ENCODE assay signal across 40 cellular contexts in genomic region chr2:216041438-216041837, GRCh38. TPM values are rescaled to one million over a fixed set of nuclear protein-coding genes. Genes with fewer than 3 reads are reported as not detected.
"Had no signal": no experiment of that assay in that cellular context is flagged by ENCODE, and none has a peak within 500 bp of the region (broad histone marks: within the 10 kb centered on the region; RNA-seq: fewer than 3 reads in every experiment).

No MANE protein-coding gene starts in this region.

- H3K9me3 Mint-ChIP-seq: activated naive CD4-positive, alpha-beta T cell treated with anti-CD3 and anti-CD28 coated beads for 36 hours; activated naive CD4-positive, alpha-beta T cell treated with anti-CD3 and anti-CD28 coated beads, Interleukin-2, amount 10 ng/mL, durations not matched to agents 7 days and 5 days; activated naive CD4-positive, alpha-beta T cell treated with anti-CD3 and anti-CD28 coated beads, Interleukin-2, amount 50 U/mL, for 24 hours; activated naive CD4-positive, alpha-beta T cell treated with anti-CD3 and anti-CD28 coated beads, Interleukin-2, amount 50 U/mL, for 72 hours; activated naive CD8-positive, alpha-beta T cell treated with anti-CD3 and anti-CD28 coated beads for 36 hours; activated naive CD8-positive, alpha-beta T cell treated with anti-CD3 and anti-CD28 coated beads, Interleukin-2, amount 10 ng/mL, durations not matched to agents 7 days and 5 days; activated naive CD8-positive, alpha-beta T cell treated with anti-CD3 and anti-CD28 coated beads, Interleukin-2, amount 50 U/mL, for 24 hours; activated T-cell treated with anti-CD3 and anti-CD28 coated beads, Interleukin-2, amount 50 U/mL, for 24 hours; activated T-cell treated with anti-CD3 and anti-CD28 coated beads, Interleukin-2, amount 50 U/mL, for 4 hours; activated T-cell treated with anti-CD3 and anti-CD28 coated beads, Interleukin-2, amount 50 U/mL, for 72 hours; activated T-helper 1 cell treated with anti-CD3 and anti-CD28 coated beads, Interleukin-12 subunit alpha, Interleukin-12 subunit beta, Interleukin-2, Interleukin-4 antibody, amounts not matched to agents 30 ng/mL and 10 ng/mL and 1 ng/mL, durations not matched to agents 14 hours and 24 hours and 36 hours; activated T-helper 17 cell treated with anti-CD3 and anti-CD28 coated beads, Interleukin-2, amount 50 U/mL, for 72 hours; activated T-helper 2 cell treated with anti-CD3 and anti-CD28 coated beads, Interferon-gamma antibody, Interleukin-2, Interleukin-4, amounts not matched to agents 10 μg/mL and 5 μg/mL and 100 μg/mL, durations not matched to agents 14 hours and 24 hours and 36 hours; brain; central memory CD8-positive, alpha-beta T cell had no signal

- H3K27ac Mint-ChIP-seq: activated naive CD4-positive, alpha-beta T cell treated with anti-CD3 and anti-CD28 coated beads for 36 hours; activated naive CD4-positive, alpha-beta T cell treated with anti-CD3 and anti-CD28 coated beads, Interleukin-2, amount 10 ng/mL, durations not matched to agents 7 days and 5 days; activated naive CD4-positive, alpha-beta T cell treated with anti-CD3 and anti-CD28 coated beads, Interleukin-2, amount 50 U/mL, for 24 hours; activated naive CD8-positive, alpha-beta T cell; activated naive CD8-positive, alpha-beta T cell treated with anti-CD3 and anti-CD28 coated beads for 36 hours; activated naive CD8-positive, alpha-beta T cell treated with anti-CD3 and anti-CD28 coated beads, Interleukin-2, amount 10 ng/mL, durations not matched to agents 7 days and 5 days; activated naive CD8-positive, alpha-beta T cell treated with anti-CD3 and anti-CD28 coated beads, Interleukin-2, amount 50 U/mL, for 24 hours; activated T-cell treated with anti-CD3 and anti-CD28 coated beads, Interleukin-2, amount 50 U/mL, for 24 hours; activated T-cell treated with anti-CD3 and anti-CD28 coated beads, Interleukin-2, amount 50 U/mL, for 72 hours; activated T-helper 1 cell treated with anti-CD3 and anti-CD28 coated beads, Interleukin-12 subunit alpha, Interleukin-12 subunit beta, Interleukin-2, Interleukin-4 antibody, amounts not matched to agents 30 ng/mL and 10 ng/mL and 1 ng/mL, durations not matched to agents 14 hours and 24 hours and 36 hours; activated T-helper 17 cell treated with anti-CD3 and anti-CD28 coated beads, Interleukin-2, amount 50 U/mL, for 72 hours; activated T-helper 2 cell treated with anti-CD3 and anti-CD28 coated beads, Interferon-gamma antibody, Interleukin-2, Interleukin-4, amounts not matched to agents 10 μg/mL and 5 μg/mL and 100 μg/mL, durations not matched to agents 14 hours and 24 hours and 36 hours; brain had no signal

- H3K27ac ChIP-seq: adrenal gland, ascending aorta, body of pancreas, brain microvascular endothelial cell, breast epithelium, cardiac muscle cell had no signal

- H3K36me3 Mint-ChIP-seq: activated naive CD4-positive, alpha-beta T cell treated with anti-CD3 and anti-CD28 coated beads, Interleukin-2, amount 50 U/mL, for 24 hours; activated naive CD4-positive, alpha-beta T cell treated with anti-CD3 and anti-CD28 coated beads, Interleukin-2, amount 50 U/mL, for 72 hours; activated naive CD8-positive, alpha-beta T cell had no signal

- H3K4me1 ChIP-seq: adrenal gland, ascending aorta, body of pancreas, breast epithelium had no signal

- FAIRE-seq: astrocyte, bronchial epithelial cell had no signal

- H3K27me3 Mint-ChIP-seq: activated naive CD4-positive, alpha-beta T cell treated with anti-CD3 and anti-CD28 coated beads, Interleukin-2, amount 10 ng/mL, durations not matched to agents 7 days and 5 days; activated naive CD4-positive, alpha-beta T cell treated with anti-CD3 and anti-CD28 coated beads, Interleukin-2, amount 50 U/mL, for 24 hours; activated naive CD8-positive, alpha-beta T cell; activated naive CD8-positive, alpha-beta T cell treated with anti-CD3 and anti-CD28 coated beads for 36 hours; activated naive CD8-positive, alpha-beta T cell treated with anti-CD3 and anti-CD28 coated beads, Interleukin-2, amount 10 ng/mL, durations not matched to agents 7 days and 5 days; activated naive CD8-positive, alpha-beta T cell treated with anti-CD3 and anti-CD28 coated beads, Interleukin-2, amount 50 U/mL, for 24 hours; activated T-cell treated with anti-CD3 and anti-CD28 coated beads, Interleukin-2, amount 50 U/mL, for 24 hours; activated T-helper 17 cell treated with anti-CD3 and anti-CD28 coated beads, Interleukin-2, amount 50 U/mL, for 72 hours; brain; central memory CD8-positive, alpha-beta T cell had no signal

- ATAC-seq: activated naive CD4-positive, alpha-beta T cell treated with anti-CD3 and anti-CD28 coated beads, Interleukin-2, amount 50 U/mL, for 72 hours; activated naive CD8-positive, alpha-beta T cell treated with anti-CD3 and anti-CD28 coated beads, Interleukin-2, amount 50 U/mL, for 24 hours; activated T-cell treated with anti-CD3 and anti-CD28 coated beads, Interleukin-2, amount 50 U/mL, for 4 hours; activated T-cell treated with anti-CD3 and anti-CD28 coated beads, Interleukin-2, amount 50 U/mL, for 72 hours; activated T-helper 17 cell treated with anti-CD3 and anti-CD28 coated beads, Interleukin-2, amount 50 U/mL, for 72 hours; body of pancreas had no signal

- DNase-seq: activated effector memory CD4-positive, alpha-beta T cell treated with anti-CD3 and anti-CD28 coated beads, Interleukin-2, amount 50 U/mL, for 16 hours; activated effector memory CD4-positive, alpha-beta T cell treated with Interleukin-2 at 50 U/mL for 16 hours; activated gamma-delta T cell; activated gamma-delta T cell treated with Interleukin-2 at 50 U/mL for 16 hours; activated naive CD4-positive, alpha-beta T cell; activated naive CD4-positive, alpha-beta T cell treated with anti-CD3 and anti-CD28 coated beads for 36 hours; activated naive CD4-positive, alpha-beta T cell treated with anti-CD3 and anti-CD28 coated beads, Interleukin-2, amount 10 ng/mL, durations not matched to agents 7 days and 5 days; activated naive CD4-positive, alpha-beta T cell treated with anti-CD3 and anti-CD28 coated beads, Interleukin-2, amount 50 U/mL, for 16 hours; activated naive CD4-positive, alpha-beta T cell treated with Interleukin-2 at 50 U/mL for 16 hours; activated naive CD8-positive, alpha-beta T cell treated with anti-CD3 and anti-CD28 coated beads for 36 hours; activated naive CD8-positive, alpha-beta T cell treated with anti-CD3 and anti-CD28 coated beads, Interleukin-2, amount 10 ng/mL, durations not matched to agents 7 days and 5 days; activated naive CD8-positive, alpha-beta T cell treated with anti-CD3 and anti-CD28 coated beads, Interleukin-2, amount 50 U/mL, for 24 hours; activated T-cell treated with anti-CD3 and anti-CD28 coated beads, Interleukin-2, amount 50 U/mL, for 1 hour; activated T-cell treated with anti-CD3 and anti-CD28 coated beads, Interleukin-2, amount 50 U/mL, for 24 hours; activated T-cell treated with anti-CD3 and anti-CD28 coated beads, Interleukin-2, amount 50 U/mL, for 4 hours; activated T-cell treated with anti-CD3 and anti-CD28 coated beads, Interleukin-2, amount 50 U/mL, for 48 hours; activated T-cell treated with anti-CD3 and anti-CD28 coated beads, Interleukin-2, amount 50 U/mL, for 72 hours; adrenal gland; amniotic stem cell; amygdala; anterior cingulate cortex; aorta; body of pancreas; brain microvascular endothelial cell; caudate nucleus; central memory CD4-positive, alpha-beta T cell; cerebellar nuclear complex had no signal

- H3K36me3 ChIP-seq: ascending aorta, brain microvascular endothelial cell, breast epithelium, cardiac muscle cell had no signal

- H3K4me3 ChIP-seq: adrenal gland, ascending aorta, body of pancreas, breast epithelium, cardiac muscle cell had no signal

- H3K4me1 Mint-ChIP-seq: activated naive CD4-positive, alpha-beta T cell treated with anti-CD3 and anti-CD28 coated beads, Interleukin-2, amount 10 ng/mL, durations not matched to agents 7 days and 5 days; activated naive CD4-positive, alpha-beta T cell treated with anti-CD3 and anti-CD28 coated beads, Interleukin-2, amount 50 U/mL, for 24 hours; activated naive CD8-positive, alpha-beta T cell treated with anti-CD3 and anti-CD28 coated beads, Interleukin-2, amount 10 ng/mL, durations not matched to agents 7 days and 5 days; brain; central memory CD8-positive, alpha-beta T cell had no signal

- H3K9me3 ChIP-seq: adrenal gland, ascending aorta, body of pancreas, breast epithelium had no signal

- H3K4me3 Mint-ChIP-seq: activated naive CD4-positive, alpha-beta T cell treated with anti-CD3 and anti-CD28 coated beads for 36 hours; activated naive CD4-positive, alpha-beta T cell treated with anti-CD3 and anti-CD28 coated beads, Interleukin-2, amount 10 ng/mL, durations not matched to agents 7 days and 5 days; activated naive CD4-positive, alpha-beta T cell treated with anti-CD3 and anti-CD28 coated beads, Interleukin-2, amount 50 U/mL, for 24 hours; activated naive CD8-positive, alpha-beta T cell; activated naive CD8-positive, alpha-beta T cell treated with anti-CD3 and anti-CD28 coated beads for 36 hours; activated naive CD8-positive, alpha-beta T cell treated with anti-CD3 and anti-CD28 coated beads, Interleukin-2, amount 10 ng/mL, durations not matched to agents 7 days and 5 days; activated naive CD8-positive, alpha-beta T cell treated with anti-CD3 and anti-CD28 coated beads, Interleukin-2, amount 50 U/mL, for 24 hours; activated T-cell treated with anti-CD3 and anti-CD28 coated beads, Interleukin-2, amount 50 U/mL, for 24 hours; activated T-cell treated with anti-CD3 and anti-CD28 coated beads, Interleukin-2, amount 50 U/mL, for 4 hours; activated T-cell treated with anti-CD3 and anti-CD28 coated beads, Interleukin-2, amount 50 U/mL, for 72 hours; activated T-helper 1 cell treated with anti-CD3 and anti-CD28 coated beads, Interleukin-12 subunit alpha, Interleukin-12 subunit beta, Interleukin-2, Interleukin-4 antibody, amounts not matched to agents 30 ng/mL and 10 ng/mL and 1 ng/mL, durations not matched to agents 14 hours and 24 hours and 36 hours; activated T-helper 17 cell treated with anti-CD3 and anti-CD28 coated beads, Interleukin-2, amount 50 U/mL, for 72 hours; brain; central memory CD8-positive, alpha-beta T cell had no signal

- H3K27me3 ChIP-seq: adrenal gland, ascending aorta, body of pancreas, brain microvascular endothelial cell, breast epithelium, cardiac muscle cell had no signal

RNA-seq across cellular contexts. Expression of gene MREG, which starts 28.1 kb away (rescaled TPM):
- total RNA-seq: ascending aorta had no signal

RNA-seq across cellular contexts. Expression of gene TMEM169, which starts 40.3 kb away (rescaled TPM):
- polyA plus RNA-seq: aorta had no signal
